ENCODE assay signal across 10 cellular contexts in genomic region chr18:7926526-7926925, GRCh38.
DNase-seq lines count a peak whose midpoint lies in the region; ATAC-seq and TF ChIP-seq lines count a peak whose summit lies in the region.
"Had no signal": no experiment of that assay in that cellular context is flagged by ENCODE, and none has a peak within 500 bp of the region (broad histone marks: within the 10 kb centered on the region; RNA-seq: fewer than 3 reads in every experiment).

No MANE protein-coding gene starts in this region.

- no peaks in the 10 kb centered on the region for H3K9me3 ChIP-seq in mucosa of stomach (ENCODE audit: control insufficient read depth, low read length)

- POLR2A ChIA-PET in naive thymus-derived CD8-positive, alpha-beta T cell (lab: Charles Lee) = no interaction called here

- no peaks in the 10 kb centered on the region for H3K36me3 Mint-ChIP-seq in GM23338 (ENCODE audit: low read depth)
- peaks cover 0 to 4% (median 0%) of the 10 kb centered on the region in 3 donors for H3K36me3 Mint-ChIP-seq in naive thymus-derived CD8-positive, alpha-beta T cell

- H3K4me1 Mint-ChIP-seq in GM23338 = peaks cover 6% of the 10 kb centered on the region; the same call in 2 of the 3 replicates
- H3K4me1 Mint-ChIP-seq in naive thymus-derived CD8-positive, alpha-beta T cell = no peaks in the 10 kb centered on the region

- no peak overlapping the region for H3K27ac ChIP-seq in GM23338 (ENCODE audit: low read depth)

- H3F3A ChIP-seq in GM23338 (replicated peaks; ENCODE audit: low read depth) = no peaks in the 10 kb centered on the region

- H3K4me3 ChIP-seq in GM23338 (no peak overlapping the region), mucosa of stomach (ENCODE audit: low read length) (no peak overlapping the region)

- no peaks in the 10 kb centered on the region for H3K79me2 ChIP-seq in GM23338 (replicated peaks; ENCODE audit: insufficient read depth)

- H4K20me1 ChIP-seq in GM23338 (replicated peaks; ENCODE audit: insufficient read depth) = no peaks in the 10 kb centered on the region

- TF ChIP-seq CTCF in GM23338 (conservative IDR thresholded peaks at IDR 0.05; ENCODE audit: low read depth in 2 of 2) = peak; percentile 52 to 54

- no peaks in the 10 kb centered on the region; the same call in 2 of the 3 replicates for H3K9me3 Mint-ChIP-seq in GM23338
- peaks cover 0 to 5% (median 0%) of the 10 kb centered on the region in 9 donors for H3K9me3 Mint-ChIP-seq in naive thymus-derived CD8-positive, alpha-beta T cell

- peak overlapping the region; percentile 10 for H3K9ac ChIP-seq in mucosa of stomach (ENCODE audit: low read length)

- ATAC-seq in GM23338 = peak; percentile 88
- ATAC-seq in naive thymus-derived CD8-positive, alpha-beta T cell = no peak
- ATAC-seq: right cardiac atrium had no signal

- no peak overlapping the region for H3K27ac Mint-ChIP-seq in GM23338
- H3K27ac Mint-ChIP-seq in naive thymus-derived CD8-positive, alpha-beta T cell = no peak overlapping the region

- H3K36me3 ChIP-seq in GM23338 (ENCODE audit: insufficient read depth) (no peaks in the 10 kb centered on the region), mucosa of stomach (ENCODE audit: control insufficient read depth, insufficient read depth, low read length) (no peaks in the 10 kb centered on the region)

- H3K4me1 ChIP-seq in GM23338 (ENCODE audit: insufficient read depth) = no peaks in the 10 kb centered on the region
- peaks cover 14% of the 10 kb centered on the region for H3K4me1 ChIP-seq in mucosa of stomach (ENCODE audit: control insufficient read depth, insufficient read depth, low read length)

- DNase-seq in GM23338 (ENCODE audit: low spot score) (peak; percentile 74), NCI-H460 (ENCODE audit: extremely low read depth, low read depth) (peak; percentile 74), dermis blood vessel endothelial cell (peak; percentile 51), anterior cingulate cortex (lab: John Stamatoyannopoulos, UW) (no peak), NCI-H1048 (lab: John Stamatoyannopoulos, UW) (no peak), hepatic stellate cell (ENCODE audit: low spot score) (no peak)
- no peak for DNase-seq in naive thymus-derived CD8-positive, alpha-beta T cell
- DNase-seq: KBM-7, right cardiac atrium had no signal

- H3K9me2 ChIP-seq in GM23338 (ENCODE audit: insufficient read depth) = no peaks in the 10 kb centered on the region

- no peak overlapping the region for H3K4me2 ChIP-seq in GM23338

- no peaks in the 10 kb centered on the region for H3K27me3 ChIP-seq in GM23338 (ENCODE audit: insufficient read depth)
- no peaks in the 10 kb centered on the region for H3K27me3 ChIP-seq in mucosa of stomach (ENCODE audit: control insufficient read depth, insufficient read depth, low read length)

- H2AFZ ChIP-seq in GM23338 = no peak overlapping the region

- no peak overlapping the region for H3K4me3 Mint-ChIP-seq in GM23338
- H3K4me3 Mint-ChIP-seq in naive thymus-derived CD8-positive, alpha-beta T cell = no peak overlapping the region

- H3K27me3 Mint-ChIP-seq in GM23338 (ENCODE audit: insufficient read depth, low read depth, poor library complexity) = no peaks in the 10 kb centered on the region
- H3K27me3 Mint-ChIP-seq in naive thymus-derived CD8-positive, alpha-beta T cell = no peaks in the 10 kb centered on the region

TF ChIP-seq in GM23338, 12 proteins besides CTCF, POLR2A, EP300 and RAD21 (continues in another document):
- TF ChIP-seq EZH2phosphoT487 (IDR thresholded peaks at IDR 0.05; ENCODE audit: unreplicated experiment) (no peak), EZH2 (IDR thresholded peaks at IDR 0.05; ENCODE audit: low read depth, unreplicated experiment) (no peak), ZNF114 (CRISPR knock-in tag; IDR thresholded peaks at IDR 0.05) (no peak), STAT1 (IDR thresholded peaks at IDR 0.05; ENCODE audit: unreplicated experiment) (no peak), REST (IDR thresholded peaks at IDR 0.05; ENCODE audit: unreplicated experiment) (no peak), ETS1 (IDR thresholded peaks at IDR 0.05) (no peak), ZNF331 (CRISPR knock-in tag; IDR thresholded peaks at IDR 0.05; ENCODE audit: low read depth) (no peak), POLR2AphosphoS5 (IDR thresholded peaks at IDR 0.05; ENCODE audit: low read depth) (no peak), NANOG (IDR thresholded peaks at IDR 0.05; ENCODE audit: borderline replicate concordance) (no peak)

Comparison
In these comparisons a context has a peak if more than half of its experiments do, and no peak if none do; other contexts are left out.
1. DNase-seq: peak in GM23338 (single experiment), NCI-H460 (single experiment) and dermis blood vessel endothelial cell (single experiment); none in anterior cingulate cortex (0 of 58), naive thymus-derived CD8-positive, alpha-beta T cell (0 of 10), NCI-H1048 (single experiment) and hepatic stellate cell (single experiment).